14 cellular contexts compared by ENCODE assay signal in genomic region chr5:157562111-157562581, GRCh38. TPM values are rescaled to one million over a fixed set of nuclear protein-coding genes. Genes with fewer than 3 reads are reported as not detected.
DNase-seq lines count a peak whose midpoint lies in the region; ATAC-seq, FAIRE-seq and TF ChIP-seq lines count a peak whose summit lies in the region.
"Had no signal": no experiment of that assay in that cellular context is flagged by ENCODE, and none has a peak within 500 bp of the region (broad histone marks: within the 10 kb centered on the region; RNA-seq: fewer than 3 reads in every experiment).

No MANE protein-coding gene starts in this region.

- H3K4me1 ChIP-seq in small intestine (ENCODE audit: control insufficient read depth in 2 of 2, insufficient read depth in 1 of 2, low read depth in 1 of 2, low read length in 1 of 2): peaks cover 0 to 18% of the 10 kb centered on the region in 2 donors

- no peak for TF ChIP-seq CTCF in AG10803 (conservative IDR thresholded peaks at IDR 0.05; ENCODE audit: low read length)

- H3K27ac ChIP-seq in small intestine (ENCODE audit: low read depth in 1 of 2, low read length in 1 of 2): peak overlapping the region in 1 of 2 donors; percentile 88
- H3K27ac ChIP-seq: C4-2B had no signal

- DNase-seq in AG10803 (ENCODE audit: low read depth) (peak; percentile 81), NCI-H1694 (lab: John Stamatoyannopoulos, UW) (peak; percentile 70), dermis blood vessel endothelial cell (peak; percentile 93), myocyte (ENCODE audit: low read depth) (peak; percentile 92), NCI-H226 (no peak), erythroblast (lab: John Stamatoyannopoulos, UW) (no peak), small intestine (no peak)
- DNase-seq: activated CD4-positive, alpha-beta T cell treated with anti-CD3 and anti-CD28 coated beads, Interleukin-2, amount 50 U/mL, for 4 hours; head of caudate nucleus; MM.1S; OCI-M1 had no signal

- ATAC-seq in GM18909 (IDR thresholded peaks at IDR 0.05; ENCODE audit: poor library complexity, unreplicated experiment): no peak

- H3K9me3 ChIP-seq in small intestine (ENCODE audit: control insufficient read depth, low read depth): no peaks in the 10 kb centered on the region

- 70 to 87% (median 81%) methylated on average over 10 of the region's 10 CpGs for WGBS in small intestine, 3 donors

- peaks cover 0 to 2% of the 10 kb centered on the region in 2 donors for H3K36me3 ChIP-seq in small intestine (ENCODE audit: control insufficient read depth in 2 of 2, insufficient read depth in 2 of 2, low read length in 2 of 2)

- FAIRE-seq in small intestine (lab: Jason Lieb, UNC): no peak
- FAIRE-seq: GM12892 had no signal

- H3K4me3 ChIP-seq in AG10803 (ENCODE audit: low read length) (no peak overlapping the region), small intestine (ENCODE audit: low read depth in 1 of 2, low read length in 2 of 2) (no peak overlapping the region)

- no peaks in the 10 kb centered on the region for H3K27me3 ChIP-seq in small intestine (ENCODE audit: control insufficient read depth in 2 of 2, insufficient read depth in 2 of 2, low read length in 2 of 2)

- TF ChIP-seq POLR2A in erythroblast (IDR thresholded peaks at IDR 0.05; ENCODE audit: low read length): no peak

RNA-seq across cellular contexts. Expression of gene ADAM19, which starts 13.4 kb away (rescaled TPM):
- 30.0 and 43.7 TPM in 2 replicates for total RNA-seq in dermis blood vessel endothelial cell
- total RNA-seq in myocyte: 33.4 and 36.8 TPM in 2 replicates
- polyA plus RNA-seq in myocyte (2012): 52.7 TPM
- 1 to 10 TPM in 1 of 3 donors, under 1 TPM in 2; 0.67 to 3.6 (median 0.81) TPM for polyA plus RNA-seq in small intestine

Comparison
In these comparisons a context has a peak if more than half of its experiments do, and no peak if none do; other contexts are left out.
1. DNase-seq: peak in AG10803 (single experiment), NCI-H1694 (single experiment), dermis blood vessel endothelial cell (single experiment) and myocyte (single experiment); none in NCI-H226 (single experiment), erythroblast (0 of 2) and small intestine (single experiment).